In genomic region chr20:10242166-10242565, GRCh38 we compare ENCODE assay signal across 17 cellular contexts. TPM values are rescaled to one million over a fixed set of nuclear protein-coding genes. Genes with fewer than 3 reads are reported as not detected.
"Had no signal": no experiment of that assay in that cellular context is flagged by ENCODE, and none has a peak within 500 bp of the region (broad histone marks: within the 10 kb centered on the region; RNA-seq: fewer than 3 reads in every experiment).

No MANE protein-coding gene starts in this region.

- ATAC-seq: foreskin keratinocyte, psoas muscle had no signal

- H3K4me3 ChIP-seq: breast epithelium, psoas muscle, sigmoid colon, stomach, testis, upper lobe of left lung had no signal

- H3K27me3 ChIP-seq: breast epithelium, sigmoid colon, stomach, testis, upper lobe of left lung had no signal

- H3K27ac Mint-ChIP-seq: activated naive CD8-positive, alpha-beta T cell treated with anti-CD3 and anti-CD28 coated beads for 36 hours; activated T-helper 1 cell treated with anti-CD3 and anti-CD28 coated beads, Interleukin-12 subunit alpha, Interleukin-12 subunit beta, Interleukin-2, Interleukin-4 antibody, amounts not matched to agents 30 ng/mL and 10 ng/mL and 1 ng/mL, durations not matched to agents 14 hours and 24 hours and 36 hours; mesothelial cell of epicardium; nephron progenitor cell; T-helper 2 cell treated with Interferon-gamma antibody and Interleukin-4, amounts not matched to agents 5 μg/mL and 100 μg/mL, for 36 hours had no signal

- H3K4me3 Mint-ChIP-seq: activated naive CD8-positive, alpha-beta T cell treated with anti-CD3 and anti-CD28 coated beads for 36 hours; activated T-helper 1 cell treated with anti-CD3 and anti-CD28 coated beads, Interleukin-12 subunit alpha, Interleukin-12 subunit beta, Interleukin-2, Interleukin-4 antibody, amounts not matched to agents 30 ng/mL and 10 ng/mL and 1 ng/mL, durations not matched to agents 14 hours and 24 hours and 36 hours; mesothelial cell of epicardium; nephron progenitor cell; T-helper 2 cell treated with Interferon-gamma antibody and Interleukin-4, amounts not matched to agents 5 μg/mL and 100 μg/mL, for 36 hours had no signal

- H3K4me1 Mint-ChIP-seq: activated naive CD8-positive, alpha-beta T cell treated with anti-CD3 and anti-CD28 coated beads for 36 hours; nephron progenitor cell had no signal

- H3K9me3 Mint-ChIP-seq: activated naive CD8-positive, alpha-beta T cell treated with anti-CD3 and anti-CD28 coated beads for 36 hours; activated T-helper 1 cell treated with anti-CD3 and anti-CD28 coated beads, Interleukin-12 subunit alpha, Interleukin-12 subunit beta, Interleukin-2, Interleukin-4 antibody, amounts not matched to agents 30 ng/mL and 10 ng/mL and 1 ng/mL, durations not matched to agents 14 hours and 24 hours and 36 hours; mesothelial cell of epicardium; nephron progenitor cell; T-helper 2 cell treated with Interferon-gamma antibody and Interleukin-4, amounts not matched to agents 5 μg/mL and 100 μg/mL, for 36 hours had no signal

- H3K9me3 ChIP-seq: breast epithelium, psoas muscle, sigmoid colon, stomach, testis, upper lobe of left lung had no signal

- DNase-seq: activated CD4-positive, alpha-beta T cell treated with anti-CD3 and anti-CD28 coated beads, Interleukin-2, amount 50 U/mL, for 1 hour; activated naive CD8-positive, alpha-beta T cell treated with anti-CD3 and anti-CD28 coated beads for 36 hours; anterior cingulate cortex; foreskin keratinocyte; glutamatergic neuron; nephron progenitor cell; occipital lobe; psoas muscle; sigmoid colon; stimulated activated CD4-positive, alpha-beta T cell treated with anti-CD3 and anti-CD28 coated beads, Interleukin-1b, Interleukin-23, amount 100 ng/mL, for 48 hours; stomach; testis; upper lobe of left lung had no signal

- H3K36me3 ChIP-seq: breast epithelium, sigmoid colon, stomach, upper lobe of left lung had no signal

- H3K36me3 Mint-ChIP-seq: activated naive CD8-positive, alpha-beta T cell treated with anti-CD3 and anti-CD28 coated beads for 36 hours; mesothelial cell of epicardium had no signal

- H3K4me1 ChIP-seq: foreskin keratinocyte, psoas muscle, sigmoid colon, stomach, testis, upper lobe of left lung had no signal

- H3K27ac ChIP-seq: breast epithelium, foreskin keratinocyte, psoas muscle, sigmoid colon, stomach, testis, upper lobe of left lung had no signal

RNA-seq across cellular contexts. Expression of gene SNAP25, which starts 23.5 kb away (rescaled TPM):
- total RNA-seq: activated naive CD8-positive, alpha-beta T cell treated with anti-CD3 and anti-CD28 coated beads for 36 hours; foreskin keratinocyte; psoas muscle had no signal
